ENCODE assay signal across 1 cellular context in genomic region chr3:123586131-123586530, GRCh38.
TF ChIP-seq lines count a peak whose summit lies in the region.

No MANE protein-coding gene starts in this region.

TF ChIP-seq in endothelial cell of umbilical vein, 7 proteins besides CTCF, POLR2A, EP300 and RAD21:
- TF ChIP-seq GATA2 (IDR thresholded peaks at IDR 0.05; ENCODE audit: insufficient read depth, insufficient read length, low read depth, low read length) (no peak), POLR2AphosphoS5 (IDR thresholded peaks at IDR 0.05; ENCODE audit: insufficient read depth, low read depth, low read length) (no peak), MYC (IDR thresholded peaks at IDR 0.05; ENCODE audit: low read depth, low read length) (no peak), EZH2 (IDR thresholded peaks at IDR 0.05; ENCODE audit: borderline replicate concordance, low read depth, low read length, severe bottlenecking) (no peak), FOS (IDR thresholded peaks at IDR 0.05; ENCODE audit: borderline replicate concordance, insufficient read depth, low read length) (no peak), MAX (IDR thresholded peaks at IDR 0.05; ENCODE audit: insufficient read depth, insufficient read length) (no peak), JUN (IDR thresholded peaks at IDR 0.05; ENCODE audit: borderline replicate concordance, insufficient read depth, insufficient read length, low read depth) (no peak)
